ENCODE assay signal across 8 cellular contexts in the genomic region with DNA sequence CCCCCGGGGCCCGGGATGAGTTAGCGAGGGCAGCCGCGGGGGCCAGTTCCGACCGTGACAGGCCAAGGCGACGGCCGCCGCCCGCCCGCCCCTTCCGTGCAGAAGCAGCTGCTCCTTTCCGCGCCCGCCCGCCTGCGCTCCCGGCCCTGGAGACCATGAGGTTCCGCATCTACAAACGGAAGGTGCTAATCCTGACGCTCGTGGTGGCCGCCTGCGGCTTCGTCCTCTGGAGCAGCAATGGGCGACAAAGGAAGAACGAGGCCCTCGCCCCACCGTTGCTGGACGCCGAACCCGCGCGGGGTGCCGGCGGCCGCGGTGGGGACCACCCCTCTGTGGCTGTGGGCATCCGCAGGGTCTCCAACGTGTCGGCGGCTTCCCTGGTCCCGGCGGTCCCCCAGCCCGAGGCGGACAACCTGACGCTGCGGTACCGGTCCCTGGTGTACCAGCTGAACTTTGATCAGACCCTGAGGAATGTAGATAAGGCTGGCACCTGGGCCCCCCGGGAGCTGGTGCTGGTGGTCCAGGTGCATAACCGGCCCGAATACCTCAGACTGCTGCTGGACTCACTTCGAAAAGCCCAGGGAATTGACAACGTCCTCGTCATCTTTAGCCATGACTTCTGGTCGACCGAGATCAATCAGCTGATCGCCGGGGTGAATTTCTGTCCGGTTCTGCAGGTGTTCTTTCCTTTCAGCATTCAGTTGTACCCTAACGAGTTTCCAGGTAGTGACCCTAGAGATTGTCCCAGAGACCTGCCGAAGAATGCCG. TPM values are rescaled to one million over a fixed set of nuclear protein-coding genes. Genes with fewer than 3 reads are reported as not detected.
DNase-seq lines count a peak whose midpoint lies in the region; ATAC-seq and TF ChIP-seq lines count a peak whose summit lies in the region.

No MANE protein-coding gene starts in this region.

- 3% methylated on average over 65 of the region's 65 CpGs for WGBS in urinary bladder

- H3K4me3 ChIP-seq in GM12865 (ENCODE audit: low read depth, low read length) (peak overlapping the region; percentile 98), fibroblast of villous mesenchyme (ENCODE audit: low read depth, low read length) (peak overlapping the region; percentile 88), urinary bladder (ENCODE audit: low read depth, low read length) (peak overlapping the region; percentile 69)

- peak overlapping the region; percentile 98 for H3K4me3 Mint-ChIP-seq in activated T-helper 1 cell treated with anti-CD3 and anti-CD28 coated beads, Interleukin-12 subunit alpha, Interleukin-12 subunit beta, Interleukin-2, Interleukin-4 antibody, amounts not matched to agents 30 ng/mL and 10 ng/mL and 1 ng/mL, durations not matched to agents 14 hours and 24 hours and 36 hours
- peak overlapping the region; percentile 100 for H3K4me3 Mint-ChIP-seq in neural crest cell

- H3K27ac Mint-ChIP-seq in activated T-helper 1 cell treated with anti-CD3 and anti-CD28 coated beads, Interleukin-12 subunit alpha, Interleukin-12 subunit beta, Interleukin-2, Interleukin-4 antibody, amounts not matched to agents 30 ng/mL and 10 ng/mL and 1 ng/mL, durations not matched to agents 14 hours and 24 hours and 36 hours, result peak overlapping the region; percentile 98
- peak overlapping the region; percentile 87 for H3K27ac Mint-ChIP-seq in neural crest cell (ENCODE audit: unreplicated experiment)

- H3K27ac ChIP-seq in urinary bladder (ENCODE audit: low read depth), result peak overlapping the region; percentile 85

- H3K36me3 ChIP-seq in urinary bladder (ENCODE audit: insufficient read depth), result peaks cover 2% of the 10 kb centered on the region

- no peaks in the 10 kb centered on the region for H3K4me1 ChIP-seq in urinary bladder (ENCODE audit: insufficient read depth)

- peak; percentile 27 for ATAC-seq in HG02884 (IDR thresholded peaks at IDR 0.05; ENCODE audit: unreplicated experiment)

- TF ChIP-seq CTCF in GM12865 (IDR thresholded peaks at IDR 0.05; ENCODE audit: insufficient read depth, low read depth, low read length, missing control alignments) (no peak), fibroblast of villous mesenchyme (IDR thresholded peaks at IDR 0.05; ENCODE audit: insufficient read depth, low read depth, low read length) (no peak), neural crest cell (conservative IDR thresholded peaks at IDR 0.05) (no peak)

- H3K4me1 Mint-ChIP-seq in activated T-helper 1 cell treated with anti-CD3 and anti-CD28 coated beads, Interleukin-12 subunit alpha, Interleukin-12 subunit beta, Interleukin-2, Interleukin-4 antibody, amounts not matched to agents 30 ng/mL and 10 ng/mL and 1 ng/mL, durations not matched to agents 14 hours and 24 hours and 36 hours (ENCODE audit: low read depth), result peaks cover 57% of the 10 kb centered on the region
- H3K4me1 Mint-ChIP-seq in neural crest cell, result peaks cover 37% of the 10 kb centered on the region

- intact Hi-C loops in activated T-helper 1 cell treated with anti-CD3 and anti-CD28 coated beads, Interleukin-12 subunit alpha, Interleukin-12 subunit beta, Interleukin-2, Interleukin-4 antibody, amounts not matched to agents 30 ng/mL and 10 ng/mL and 1 ng/mL, durations not matched to agents 14 hours and 24 hours and 36 hours (cut with micrococcal nuclease), result loop anchor here (2.0 to 5.0 kb wide), 4 partner anchors 232 to 611 kb away; partner anchors contain the start of genes ARF6, NEMF and SOS2

- peak; percentile 26 for DNase-seq in A172 (ENCODE audit: low spot score)
- DNase-seq in GM12865 (ENCODE audit: low read depth), result peak; percentile 86
- DNase-seq in NCI-H510A (lab: John Stamatoyannopoulos, UW), result peak; percentile 47
- DNase-seq in activated T-helper 1 cell treated with anti-CD3 and anti-CD28 coated beads, Interleukin-12 subunit alpha, Interleukin-12 subunit beta, Interleukin-2, Interleukin-4 antibody, amounts not matched to agents 30 ng/mL and 10 ng/mL and 1 ng/mL, durations not matched to agents 14 hours and 24 hours and 36 hours (ENCODE audit: low spot score), result no peak
- DNase-seq in fibroblast of villous mesenchyme (ENCODE audit: low read depth), result peak; percentile 49
- peak; percentile 49 for DNase-seq in neural crest cell (ENCODE audit: low read depth, low spot score)

- no peaks in the 10 kb centered on the region for H3K9me3 Mint-ChIP-seq in activated T-helper 1 cell treated with anti-CD3 and anti-CD28 coated beads, Interleukin-12 subunit alpha, Interleukin-12 subunit beta, Interleukin-2, Interleukin-4 antibody, amounts not matched to agents 30 ng/mL and 10 ng/mL and 1 ng/mL, durations not matched to agents 14 hours and 24 hours and 36 hours
- no peaks in the 10 kb centered on the region for H3K9me3 Mint-ChIP-seq in neural crest cell

- H3K27me3 Mint-ChIP-seq in activated T-helper 1 cell treated with anti-CD3 and anti-CD28 coated beads, Interleukin-12 subunit alpha, Interleukin-12 subunit beta, Interleukin-2, Interleukin-4 antibody, amounts not matched to agents 30 ng/mL and 10 ng/mL and 1 ng/mL, durations not matched to agents 14 hours and 24 hours and 36 hours (ENCODE audit: insufficient read depth), result peaks cover under 1% of the 10 kb centered on the region
- no peaks in the 10 kb centered on the region for H3K27me3 Mint-ChIP-seq in neural crest cell (ENCODE audit: low read depth)

- peaks cover 49% of the 10 kb centered on the region for H3K36me3 Mint-ChIP-seq in activated T-helper 1 cell treated with anti-CD3 and anti-CD28 coated beads, Interleukin-12 subunit alpha, Interleukin-12 subunit beta, Interleukin-2, Interleukin-4 antibody, amounts not matched to agents 30 ng/mL and 10 ng/mL and 1 ng/mL, durations not matched to agents 14 hours and 24 hours and 36 hours (ENCODE audit: low read depth)
- peaks cover 15% of the 10 kb centered on the region for H3K36me3 Mint-ChIP-seq in neural crest cell (ENCODE audit: low read depth)

RNA-seq across cellular contexts. Expression of gene MGAT2, which starts 0.7 kb away (rescaled TPM):
- 69.4 and 87.3 TPM in 2 replicates for total RNA-seq in A172 (2014; rRNA removed; shearing (Covaris generic))
- 57.5 and 58.3 TPM in 2 replicates for total RNA-seq in activated T-helper 1 cell treated with anti-CD3 and anti-CD28 coated beads, Interleukin-12 subunit alpha, Interleukin-12 subunit beta, Interleukin-2, Interleukin-4 antibody, amounts not matched to agents 30 ng/mL and 10 ng/mL and 1 ng/mL, durations not matched to agents 14 hours and 24 hours and 36 hours
- total RNA-seq in fibroblast of villous mesenchyme (79.9 and 104 TPM in 2 replicates), neural crest cell (31.8 and 32.3 TPM in 2 replicates), urinary bladder (43.5 TPM)
- 20.5 TPM for polyA plus RNA-seq in urinary bladder

RNA-seq across cellular contexts. Expression of gene RPL36AL, which starts 0.9 kb away (rescaled TPM):
- total RNA-seq in A172 (2014; rRNA removed; shearing (Covaris generic)), result 170 and 223 TPM in 2 replicates
- 224 and 237 TPM in 2 replicates for total RNA-seq in activated T-helper 1 cell treated with anti-CD3 and anti-CD28 coated beads, Interleukin-12 subunit alpha, Interleukin-12 subunit beta, Interleukin-2, Interleukin-4 antibody, amounts not matched to agents 30 ng/mL and 10 ng/mL and 1 ng/mL, durations not matched to agents 14 hours and 24 hours and 36 hours
- total RNA-seq in fibroblast of villous mesenchyme (175 and 217 TPM in 2 replicates), neural crest cell (147 and 151 TPM in 2 replicates), urinary bladder (122 TPM)
- 349 TPM for polyA plus RNA-seq in urinary bladder

RNA-seq across cellular contexts. Expression of gene DNAAF2, which starts 13.7 kb away (rescaled TPM):
- total RNA-seq in A172 (2014; rRNA removed; shearing (Covaris generic)), result 8.8 and 10.1 TPM in 2 replicates
- 12.8 and 12.9 TPM in 2 replicates for total RNA-seq in activated T-helper 1 cell treated with anti-CD3 and anti-CD28 coated beads, Interleukin-12 subunit alpha, Interleukin-12 subunit beta, Interleukin-2, Interleukin-4 antibody, amounts not matched to agents 30 ng/mL and 10 ng/mL and 1 ng/mL, durations not matched to agents 14 hours and 24 hours and 36 hours
- total RNA-seq in fibroblast of villous mesenchyme, result 8.4 and 11.7 TPM in 2 replicates
- 18.9 and 20.4 TPM in 2 replicates for total RNA-seq in neural crest cell
- 9.1 TPM for total RNA-seq in urinary bladder
- polyA plus RNA-seq in urinary bladder, result 6.4 TPM

RNA-seq across cellular contexts. Expression of gene LRR1, which starts 22.6 kb away (rescaled TPM):
- total RNA-seq in A172 (2014; rRNA removed; shearing (Covaris generic)), result 48.7 and 53.1 TPM in 2 replicates
- 45.1 and 46.7 TPM in 2 replicates for total RNA-seq in activated T-helper 1 cell treated with anti-CD3 and anti-CD28 coated beads, Interleukin-12 subunit alpha, Interleukin-12 subunit beta, Interleukin-2, Interleukin-4 antibody, amounts not matched to agents 30 ng/mL and 10 ng/mL and 1 ng/mL, durations not matched to agents 14 hours and 24 hours and 36 hours
- total RNA-seq in fibroblast of villous mesenchyme (20.9 and 26.8 TPM in 2 replicates), neural crest cell (40.2 and 42.9 TPM in 2 replicates), urinary bladder (19.2 TPM)
- polyA plus RNA-seq in urinary bladder, result 8.6 TPM

RNA-seq across cellular contexts. Expression of gene RPS29, which starts 35.1 kb away (rescaled TPM):
- total RNA-seq in A172 (2014; rRNA removed; shearing (Covaris generic)), result 1,242 and 2,235 TPM in 2 replicates
- total RNA-seq in activated T-helper 1 cell treated with anti-CD3 and anti-CD28 coated beads, Interleukin-12 subunit alpha, Interleukin-12 subunit beta, Interleukin-2, Interleukin-4 antibody, amounts not matched to agents 30 ng/mL and 10 ng/mL and 1 ng/mL, durations not matched to agents 14 hours and 24 hours and 36 hours, result 1,860 and 1,913 TPM in 2 replicates
- total RNA-seq in fibroblast of villous mesenchyme, result 2,020 and 2,708 TPM in 2 replicates
- 1,386 and 1,393 TPM in 2 replicates for total RNA-seq in neural crest cell
- total RNA-seq in urinary bladder, result 1,469 TPM
- 2,986 TPM for polyA plus RNA-seq in urinary bladder
